In the genomic region with DNA sequence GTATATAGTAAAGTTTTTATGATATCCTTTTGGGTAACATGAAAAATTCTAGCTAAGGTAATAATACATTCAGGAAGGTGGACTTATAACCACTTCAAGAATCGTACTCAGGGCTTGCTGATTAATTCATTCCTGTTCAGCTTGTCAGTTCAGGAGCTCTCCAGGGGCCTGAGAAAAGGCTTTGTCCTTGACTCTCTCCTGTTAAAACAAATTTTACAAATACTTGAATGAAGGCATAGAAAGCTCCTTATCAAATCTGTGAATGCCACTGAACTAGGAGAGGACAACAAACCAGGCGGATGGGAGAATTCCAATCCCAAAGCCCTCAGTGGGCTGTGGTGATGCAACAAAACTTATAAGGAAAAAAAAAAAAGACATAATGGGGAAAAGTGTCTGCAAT, we compare ENCODE assay signal across 29 cellular contexts.
"Had no signal": no experiment of that assay in that cellular context is flagged by ENCODE, and none has a peak within 500 bp of the region (broad histone marks: within the 10 kb centered on the region; RNA-seq: fewer than 3 reads in every experiment).

No MANE protein-coding gene starts in this region.

- DNase-seq: activated B cell treated with CpG ODN at 0.5 μM for 24 hours; activated CD4-positive, alpha-beta T cell treated with anti-CD3 and anti-CD28 coated beads for 48 hours; activated CD4-positive, alpha-beta T cell treated with anti-CD3 and anti-CD28 coated beads, Interleukin-2, amount 50 U/mL, for 1 hour; activated CD4-positive, alpha-beta T cell treated with anti-CD3 and anti-CD28 coated beads, Interleukin-2, amount 50 U/mL, for 48 hours; activated CD8-positive, alpha-beta memory T cell treated with anti-CD3 and anti-CD28 coated beads for 24 hours; activated CD8-positive, alpha-beta T cell treated with anti-CD3 and anti-CD28 coated beads for 36 hours; activated effector memory CD4-positive, alpha-beta T cell treated with Interleukin-2 at 50 U/mL for 16 hours; activated naive CD4-positive, alpha-beta T cell treated with anti-CD3 and anti-CD28 coated beads for 36 hours; activated naive CD8-positive, alpha-beta T cell treated with anti-CD3 and anti-CD28 coated beads for 36 hours; activated naive CD8-positive, alpha-beta T cell treated with anti-CD3 and anti-CD28 coated beads, Interleukin-2, amount 50 U/mL, for 24 hours; activated T-cell treated with anti-CD3 and anti-CD28 coated beads, Interleukin-2, amount 50 U/mL, for 4 hours; amygdala; aorta; brain microvascular endothelial cell; central memory CD4-positive, alpha-beta T cell; cerebellar nuclear complex; colonic mucosa; effector CD8-positive, alpha-beta T cell; esophagus squamous epithelium; foreskin melanocyte; T-helper 1 cell; T-helper 17 cell; T1000; WERI-Rb-1 had no signal

- H3K4me1 ChIP-seq: adrenal gland, colonic mucosa had no signal

- H3K9me3 ChIP-seq: adrenal gland, colonic mucosa, esophagus squamous epithelium, gastroesophageal sphincter had no signal

- H3K27ac ChIP-seq: adrenal gland, brain microvascular endothelial cell, colonic mucosa, epithelial cell of prostate, esophagus squamous epithelium, gastroesophageal sphincter, WERI-Rb-1 had no signal

- H3K27me3 ChIP-seq: adrenal gland, brain microvascular endothelial cell, colonic mucosa, gastroesophageal sphincter had no signal

- H3K36me3 ChIP-seq: adrenal gland, brain microvascular endothelial cell, colonic mucosa, esophagus squamous epithelium, gastroesophageal sphincter, WERI-Rb-1 had no signal

- ATAC-seq: activated CD4-positive, CD25-positive, alpha-beta regulatory T cell treated with anti-CD3 and anti-CD28 coated beads, Interleukin-2, amount 50 U/mL, for 24 hours; activated CD8-positive, alpha-beta T cell treated with anti-CD3 and anti-CD28 coated beads for 36 hours; activated naive CD8-positive, alpha-beta T cell treated with anti-CD3 and anti-CD28 coated beads, Interleukin-2, amount 50 U/mL, for 24 hours; activated T-cell treated with anti-CD3 and anti-CD28 coated beads, Interleukin-2, amount 50 U/mL, for 4 hours; activated T-helper 17 cell treated with anti-CD3 and anti-CD28 coated beads, Interleukin-2, amount 50 U/mL, for 72 hours; gastroesophageal sphincter; T-helper 17 cell had no signal

- H3K4me3 ChIP-seq: adrenal gland, colonic mucosa, esophagus squamous epithelium, gastroesophageal sphincter had no signal
